Comparison of ENCODE assay signal across 1 cellular context in the genomic region with DNA sequence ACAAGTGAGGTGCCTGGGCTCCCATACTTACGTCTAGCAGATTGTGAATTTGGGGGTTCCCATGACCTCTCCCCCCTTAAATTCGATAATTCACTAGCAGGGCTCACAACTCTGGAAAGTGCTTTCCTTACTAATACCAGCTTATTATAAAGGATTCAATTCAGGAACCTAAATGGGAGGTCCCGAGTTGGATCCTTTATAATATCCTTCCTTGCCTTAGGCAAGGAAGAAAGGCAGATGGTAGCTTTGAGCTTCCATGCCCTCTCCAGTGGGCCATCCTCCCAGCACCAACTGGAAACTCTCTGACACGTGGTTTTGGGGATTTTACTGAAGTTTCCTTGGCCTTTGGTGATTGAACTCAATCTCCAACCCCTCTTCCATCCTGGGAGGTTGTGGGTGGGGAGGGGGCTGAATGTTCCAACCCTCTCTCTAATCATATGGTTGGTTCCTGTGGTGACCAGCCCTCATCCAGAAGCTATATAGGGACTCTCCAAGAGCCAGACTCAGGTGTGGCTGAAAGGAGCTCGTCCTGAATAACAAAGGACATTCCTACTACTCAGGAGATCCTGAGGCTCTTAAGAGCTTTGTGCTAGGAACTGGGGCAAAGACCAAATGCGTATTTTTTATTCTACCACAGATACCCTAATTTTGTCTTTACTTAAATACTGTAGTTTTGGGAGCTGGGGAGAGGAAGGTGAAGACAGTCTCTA.
TF ChIP-seq lines count a peak whose summit lies in the region.

No MANE protein-coding gene starts in this region.

TF ChIP-seq in K562, 482 proteins besides CTCF, POLR2A, EP300 and RAD21:
- TF ChIP-seq ESRRA (IDR thresholded peaks at IDR 0.05; ENCODE audit: borderline replicate concordance, low read depth) = no peak
- TF ChIP-seq, protein P1, sequence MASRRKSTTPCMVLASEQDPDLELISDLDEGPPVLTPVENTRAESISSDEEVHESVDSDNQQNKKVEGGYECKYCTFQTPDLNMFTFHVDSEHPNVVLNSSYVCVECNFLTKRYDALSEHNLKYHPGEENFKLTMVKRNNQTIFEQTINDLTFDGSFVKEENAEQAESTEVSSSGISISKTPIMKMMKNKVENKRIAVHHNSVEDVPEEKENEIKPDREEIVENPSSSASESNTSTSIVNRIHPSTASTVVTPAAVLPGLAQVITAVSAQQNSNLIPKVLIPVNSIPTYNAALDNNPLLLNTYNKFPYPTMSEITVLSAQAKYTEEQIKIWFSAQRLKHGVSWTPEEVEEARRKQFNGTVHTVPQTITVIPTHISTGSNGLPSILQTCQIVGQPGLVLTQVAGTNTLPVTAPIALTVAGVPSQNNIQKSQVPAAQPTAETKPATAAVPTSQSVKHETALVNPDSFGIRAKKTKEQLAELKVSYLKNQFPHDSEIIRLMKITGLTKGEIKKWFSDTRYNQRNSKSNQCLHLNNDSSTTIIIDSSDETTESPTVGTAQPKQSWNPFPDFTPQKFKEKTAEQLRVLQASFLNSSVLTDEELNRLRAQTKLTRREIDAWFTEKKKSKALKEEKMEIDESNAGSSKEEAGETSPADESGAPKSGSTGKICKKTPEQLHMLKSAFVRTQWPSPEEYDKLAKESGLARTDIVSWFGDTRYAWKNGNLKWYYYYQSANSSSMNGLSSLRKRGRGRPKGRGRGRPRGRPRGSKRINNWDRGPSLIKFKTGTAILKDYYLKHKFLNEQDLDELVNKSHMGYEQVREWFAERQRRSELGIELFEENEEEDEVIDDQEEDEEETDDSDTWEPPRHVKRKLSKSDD (conservative IDR thresholded peaks at IDR 0.05; ENCODE audit: low read length) = no peak
- TF ChIP-seq NFRKB (IDR thresholded peaks at IDR 0.05; ENCODE audit: low read depth) = no peak
- no peak for TF ChIP-seq ZNF133 (CRISPR knock-in tag; IDR thresholded peaks at IDR 0.05)
- no peak for TF ChIP-seq KHSRP (IDR thresholded peaks at IDR 0.05)
- TF ChIP-seq, protein P2, sequence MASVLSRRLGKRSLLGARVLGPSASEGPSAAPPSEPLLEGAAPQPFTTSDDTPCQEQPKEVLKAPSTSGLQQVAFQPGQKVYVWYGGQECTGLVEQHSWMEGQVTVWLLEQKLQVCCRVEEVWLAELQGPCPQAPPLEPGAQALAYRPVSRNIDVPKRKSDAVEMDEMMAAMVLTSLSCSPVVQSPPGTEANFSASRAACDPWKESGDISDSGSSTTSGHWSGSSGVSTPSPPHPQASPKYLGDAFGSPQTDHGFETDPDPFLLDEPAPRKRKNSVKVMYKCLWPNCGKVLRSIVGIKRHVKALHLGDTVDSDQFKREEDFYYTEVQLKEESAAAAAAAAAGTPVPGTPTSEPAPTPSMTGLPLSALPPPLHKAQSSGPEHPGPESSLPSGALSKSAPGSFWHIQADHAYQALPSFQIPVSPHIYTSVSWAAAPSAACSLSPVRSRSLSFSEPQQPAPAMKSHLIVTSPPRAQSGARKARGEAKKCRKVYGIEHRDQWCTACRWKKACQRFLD (CRISPR knock-in tag; IDR thresholded peaks at IDR 0.05) = no peak
- TF ChIP-seq POLR2H (tag; IDR thresholded peaks at IDR 0.05; ENCODE audit: low read depth) = no peak
- no peak for TF ChIP-seq TRIM24 (IDR thresholded peaks at IDR 0.05)
- TF ChIP-seq RBM17 (IDR thresholded peaks at IDR 0.05; ENCODE audit: borderline replicate concordance, low read depth, low read length) = no peak
- TF ChIP-seq, protein P3, sequence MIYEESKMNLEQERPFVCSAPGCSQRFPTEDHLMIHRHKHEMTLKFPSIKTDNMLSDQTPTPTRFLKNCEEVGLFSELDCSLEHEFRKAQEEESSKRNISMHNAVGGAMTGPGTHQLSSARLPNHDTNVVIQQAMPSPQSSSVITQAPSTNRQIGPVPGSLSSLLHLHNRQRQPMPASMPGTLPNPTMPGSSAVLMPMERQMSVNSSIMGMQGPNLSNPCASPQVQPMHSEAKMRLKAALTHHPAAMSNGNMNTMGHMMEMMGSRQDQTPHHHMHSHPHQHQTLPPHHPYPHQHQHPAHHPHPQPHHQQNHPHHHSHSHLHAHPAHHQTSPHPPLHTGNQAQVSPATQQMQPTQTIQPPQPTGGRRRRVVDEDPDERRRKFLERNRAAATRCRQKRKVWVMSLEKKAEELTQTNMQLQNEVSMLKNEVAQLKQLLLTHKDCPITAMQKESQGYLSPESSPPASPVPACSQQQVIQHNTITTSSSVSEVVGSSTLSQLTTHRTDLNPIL (CRISPR knock-in tag; IDR thresholded peaks at IDR 0.05) = no peak
- no peak for TF ChIP-seq HMG20B (CRISPR knock-in tag; IDR thresholded peaks at IDR 0.05)
- TF ChIP-seq ZNF174 (CRISPR knock-in tag; IDR thresholded peaks at IDR 0.05) = no peak
- TF ChIP-seq ZNF316 (IDR thresholded peaks at IDR 0.05) = no peak
- TF ChIP-seq XRCC5 (IDR thresholded peaks at IDR 0.05; ENCODE audit: low read depth, low read length) = no peak
- TF ChIP-seq XRCC4 (IDR thresholded peaks at IDR 0.05; ENCODE audit: extremely low read depth, insufficient read depth, insufficient read length) = no peak
- no peak for TF ChIP-seq MYC (IDR thresholded peaks at IDR 0.05; ENCODE audit: low read depth, low read length)
- no peak for TF ChIP-seq MYC (CRISPR knock-in tag; IDR thresholded peaks at IDR 0.05; ENCODE audit: borderline replicate concordance, low read depth)
- no peak for TF ChIP-seq ZFPM2 (CRISPR knock-in tag; IDR thresholded peaks at IDR 0.05)
- TF ChIP-seq GABPB1 (CRISPR knock-in tag; IDR thresholded peaks at IDR 0.05) = no peak
TF ChIP-seq in K562: peak in this region for 0.
